In the genomic region with DNA sequence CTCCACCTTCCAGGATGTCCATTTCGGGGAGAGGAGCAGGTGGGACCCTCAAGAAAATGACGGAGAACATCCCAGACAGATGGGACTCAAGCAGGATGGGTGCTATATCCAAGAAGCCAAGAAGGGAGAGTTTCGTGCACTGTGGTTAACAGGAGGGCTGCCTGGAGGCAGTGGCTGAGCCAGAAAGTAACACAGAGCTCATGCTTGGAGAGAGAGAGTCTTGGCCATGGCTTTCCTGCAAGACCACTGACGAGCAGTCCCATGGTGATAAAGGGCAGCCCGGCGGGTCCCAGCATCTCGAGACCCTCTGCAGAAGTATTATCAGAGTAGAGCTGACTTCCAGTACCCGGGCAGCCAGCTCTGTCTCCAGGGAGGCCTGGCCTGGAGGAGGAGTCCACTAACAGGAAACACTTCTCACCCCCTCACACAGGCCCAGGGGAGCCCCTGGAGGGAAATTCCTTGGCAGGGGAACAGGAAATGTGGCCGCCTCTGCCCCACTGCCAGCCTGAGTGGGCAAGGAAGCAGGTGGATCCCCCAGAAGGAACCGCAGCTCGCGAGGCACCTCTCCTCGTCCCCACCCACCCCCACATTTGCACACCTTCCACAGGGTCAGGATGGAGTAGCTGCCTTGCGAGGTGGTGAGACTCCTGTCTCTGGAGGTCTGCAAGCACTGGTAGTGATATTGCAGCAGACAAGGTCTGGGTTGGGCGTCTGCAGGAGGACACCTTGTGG, we compare ENCODE assay signal across 10 cellular contexts. TPM values are rescaled to one million over a fixed set of nuclear protein-coding genes. Genes with fewer than 3 reads are reported as not detected.
A peak's percentile ranks its signal among the peaks of the same experiment; 100 is the strongest.
DNase-seq lines count a peak whose midpoint lies in the region; ATAC-seq and TF ChIP-seq lines count a peak whose summit lies in the region.
"Had no signal": no experiment of that assay in that cellular context is flagged by ENCODE, and none has a peak within 500 bp of the region (broad histone marks: within the 10 kb centered on the region; RNA-seq: fewer than 3 reads in every experiment).

No MANE protein-coding gene starts in this region.

- H3K4me1 Mint-ChIP-seq in activated B cell treated with CpG ODN at 0.5 μM for 24 hours: peaks cover 44% of the 10 kb centered on the region

- in situ Hi-C loops in GM13977 (cut with MboI; ENCODE audit: low pct_unique_long_range_greater_than_20kb, low sequenced_read_pairs, unreplicated experiment): no loop called here

- CTCF ChIA-PET in activated B cell treated with CpG ODN at 0.5 μM for 24 hours (lab: Charles Lee): interaction anchor here (0.6 to 5.4 kb wide), 9 partner anchors 31 to 278 kb away, joined by 3 to 45 read pairs (median 6); a partner anchor contains a TSS

- ATAC-seq in activated B cell treated with CpG ODN at 0.5 μM for 24 hours (ENCODE audit: low read depth): peak; percentile 61
- ATAC-seq in GM21447 (IDR thresholded peaks at IDR 0.05; ENCODE audit: unreplicated experiment): no peak
- no peak for ATAC-seq in GM21423 (IDR thresholded peaks at IDR 0.05; ENCODE audit: unreplicated experiment)
- ATAC-seq in GM18519 (IDR thresholded peaks at IDR 0.05; ENCODE audit: low FRiP score, unreplicated experiment): no peak

- peak overlapping the region; percentile 62 for H3K27ac Mint-ChIP-seq in activated B cell treated with CpG ODN at 0.5 μM for 24 hours

- intact Hi-C loops in activated B cell treated with CpG ODN at 0.5 μM for 24 hours (cut with micrococcal nuclease): loop anchor here (1.0 to 2.0 kb wide), 2 partner anchors 8 to 30 kb away; no protein-coding TSS in a partner anchor

- H3K9me3 Mint-ChIP-seq in activated B cell treated with CpG ODN at 0.5 μM for 24 hours: no peaks in the 10 kb centered on the region

- H3K36me3 Mint-ChIP-seq in activated B cell treated with CpG ODN at 0.5 μM for 24 hours (ENCODE audit: low read depth): peaks cover 40% of the 10 kb centered on the region

- no peak for TF ChIP-seq POLR2A in erythroblast (IDR thresholded peaks at IDR 0.05; ENCODE audit: low read length)

- H3K27me3 Mint-ChIP-seq in activated B cell treated with CpG ODN at 0.5 μM for 24 hours: peaks cover 2% of the 10 kb centered on the region

- POLR2A ChIA-PET in activated B cell treated with CpG ODN at 0.5 μM for 24 hours (lab: Charles Lee): interaction anchor here (0.6 to 1.9 kb wide), 10 partner anchors 14 to 115 kb away, joined by 3 to 6 read pairs (median 4); a partner anchor contains a TSS

- TF ChIP-seq CTCF in GM13977 (IDR thresholded peaks at IDR 0.05; ENCODE audit: extremely low read depth, insufficient read depth, missing control alignments) (peak; percentile 21), activated B cell treated with CpG ODN at 0.5 μM for 24 hours (IDR thresholded peaks at IDR 0.05) (no peak)

- DNase-seq in CD1c-positive myeloid dendritic cell (ENCODE audit: extremely low spot score): peak; percentile 62
- peak; percentile 66 for DNase-seq in GM13977 (ENCODE audit: low spot score)
- peak; percentile 34 for DNase-seq in activated B cell treated with CpG ODN at 0.5 μM for 24 hours
- peak; percentile 36 for DNase-seq in germinal center (ENCODE audit: low spot score)
- DNase-seq in erythroblast (lab: John Stamatoyannopoulos, UW): no peak
- DNase-seq: midbrain, NCI-H2081 treated with DMSO at 0.1 percent for 48 hours had no signal

- no peak overlapping the region for H3K4me3 Mint-ChIP-seq in activated B cell treated with CpG ODN at 0.5 μM for 24 hours

RNA-seq across cellular contexts. Expression of a gene that starts 32.2 kb away (rescaled TPM):
- 37.2 and 40.3 TPM in 2 replicates for total RNA-seq in activated B cell treated with CpG ODN at 0.5 μM for 24 hours

Comparison
In these comparisons a context has a peak if more than half of its experiments do, and no peak if none do; other contexts are left out.
1. DNase-seq: peak in CD1c-positive myeloid dendritic cell (single experiment), GM13977 (single experiment), activated B cell treated with CpG ODN at 0.5 μM for 24 hours (single experiment) and germinal center (single experiment); none in erythroblast (0 of 2).